1 cellular context compared by ENCODE assay signal in the genomic region with DNA sequence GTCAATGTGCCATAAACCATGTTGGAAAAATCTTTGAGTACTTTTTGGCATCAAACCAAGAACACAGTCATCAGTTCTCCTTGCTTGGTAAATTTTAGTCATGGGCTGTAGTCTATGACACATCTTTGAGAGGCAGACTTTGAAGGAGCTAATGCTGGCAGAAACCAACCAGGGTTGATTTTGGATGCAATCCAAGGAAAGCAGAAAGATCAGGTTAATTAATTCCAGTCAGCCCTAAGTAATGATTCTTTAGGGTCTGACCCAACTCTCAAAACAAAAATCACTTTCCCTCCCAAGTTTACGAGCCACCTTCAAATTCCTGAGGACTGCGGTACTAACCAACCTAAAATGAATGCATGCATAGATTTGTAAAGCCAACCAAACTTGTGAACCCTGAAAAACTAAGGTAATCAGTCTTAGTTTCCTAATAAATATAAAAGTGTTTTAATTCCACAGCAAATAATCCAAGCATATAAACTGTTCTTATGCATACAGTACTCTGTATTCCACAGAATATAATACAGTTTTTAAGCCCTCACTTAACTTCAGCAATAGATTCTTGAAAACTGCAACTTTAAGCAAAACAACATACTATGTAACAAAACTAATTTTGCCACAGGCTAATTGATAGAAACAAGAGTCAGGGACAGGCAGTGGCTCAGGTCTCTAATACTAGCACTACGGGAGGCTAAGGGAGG.
TF ChIP-seq lines count a peak whose summit lies in the region.

No MANE protein-coding gene starts in this region.

TF ChIP-seq in HEK293, 187 proteins besides CTCF, POLR2A, EP300 and RAD21 (continued from another document):
- TF ChIP-seq ZSCAN30 (tag by site-specific recombination; IDR thresholded peaks at IDR 0.05) (peak; percentile 80), PRDM1 (tag by site-specific recombination; IDR thresholded peaks at IDR 0.05) (peak; percentile 68; the same call in 1 of the 2 replicates), ZNF571 (tag by site-specific recombination; IDR thresholded peaks at IDR 0.05) (no peak), KLF10 (tag by site-specific recombination; IDR thresholded peaks at IDR 0.05) (peak; percentile 83), ZNF548 (tag by site-specific recombination; IDR thresholded peaks at IDR 0.05) (no peak), ZNF10 (tag by site-specific recombination; IDR thresholded peaks at IDR 0.05) (peak; percentile 62; the same call in 1 of the 2 replicates), ZNF341 (tag by site-specific recombination; IDR thresholded peaks at IDR 0.05; ENCODE audit: low read depth) (no peak), BCL11B (tag by site-specific recombination; IDR thresholded peaks at IDR 0.05; ENCODE audit: low read depth) (peak; percentile 94), ZNF221 (tag by site-specific recombination; IDR thresholded peaks at IDR 0.05; ENCODE audit: borderline replicate concordance) (no peak), ZNF391 (tag by site-specific recombination; IDR thresholded peaks at IDR 0.05; ENCODE audit: borderline replicate concordance, low read depth) (peak; percentile 87; the same call in 1 of the 2 replicates), ZNF394 (tag by site-specific recombination; IDR thresholded peaks at IDR 0.05; ENCODE audit: borderline replicate concordance) (peak; percentile 56; the same call in 1 of the 2 replicates), SCRT2 (tag by site-specific recombination; IDR thresholded peaks at IDR 0.05) (peak; percentile 33; the same call in 1 of the 2 replicates), ZNF114 (tag by site-specific recombination; IDR thresholded peaks at IDR 0.05) (no peak), ZFP69B (tag by site-specific recombination; IDR thresholded peaks at IDR 0.05) (peak; percentile 56), ZBTB1 (tag by site-specific recombination; IDR thresholded peaks at IDR 0.05) (peak; percentile 66; the same call in 1 of the 2 replicates), REPIN1 (tag by site-specific recombination; IDR thresholded peaks at IDR 0.05; ENCODE audit: low read depth) (no peak), TRIM28 (IDR thresholded peaks at IDR 0.05; ENCODE audit: borderline replicate concordance, low read length) (peak; percentile 91; the same call in 1 of the 2 replicates), ZNF423 (tag by site-specific recombination; IDR thresholded peaks at IDR 0.05) (no peak), KLF7 (tag by site-specific recombination; IDR thresholded peaks at IDR 0.05; ENCODE audit: borderline replicate concordance) (peak; percentile 39; the same call in 1 of the 2 replicates), SP2 (tag by site-specific recombination; IDR thresholded peaks at IDR 0.05) (no peak)
- TF ChIP-seq, protein P1, sequence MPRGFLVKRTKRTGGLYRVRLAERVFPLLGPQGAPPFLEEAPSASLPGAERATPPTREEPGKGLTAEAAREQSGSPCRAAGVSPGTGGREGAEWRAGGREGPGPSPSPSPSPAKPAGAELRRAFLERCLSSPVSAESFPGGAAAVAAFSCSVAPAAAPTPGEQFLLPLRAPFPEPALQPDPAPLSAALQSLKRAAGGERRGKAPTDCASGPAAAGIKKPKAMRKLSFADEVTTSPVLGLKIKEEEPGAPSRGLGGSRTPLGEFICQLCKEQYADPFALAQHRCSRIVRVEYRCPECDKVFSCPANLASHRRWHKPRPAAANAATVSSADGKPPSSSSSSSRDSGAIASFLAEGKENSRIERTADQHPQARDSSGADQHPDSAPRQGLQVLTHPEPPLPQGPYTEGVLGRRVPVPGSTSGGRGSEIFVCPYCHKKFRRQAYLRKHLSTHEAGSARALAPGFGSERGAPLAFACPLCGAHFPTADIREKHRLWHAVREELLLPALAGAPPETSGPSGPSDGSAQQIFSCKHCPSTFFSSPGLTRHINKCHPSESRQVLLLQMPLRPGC (tag by site-specific recombination; IDR thresholded peaks at IDR 0.05): peak; percentile 100
- TF ChIP-seq, protein P2, sequence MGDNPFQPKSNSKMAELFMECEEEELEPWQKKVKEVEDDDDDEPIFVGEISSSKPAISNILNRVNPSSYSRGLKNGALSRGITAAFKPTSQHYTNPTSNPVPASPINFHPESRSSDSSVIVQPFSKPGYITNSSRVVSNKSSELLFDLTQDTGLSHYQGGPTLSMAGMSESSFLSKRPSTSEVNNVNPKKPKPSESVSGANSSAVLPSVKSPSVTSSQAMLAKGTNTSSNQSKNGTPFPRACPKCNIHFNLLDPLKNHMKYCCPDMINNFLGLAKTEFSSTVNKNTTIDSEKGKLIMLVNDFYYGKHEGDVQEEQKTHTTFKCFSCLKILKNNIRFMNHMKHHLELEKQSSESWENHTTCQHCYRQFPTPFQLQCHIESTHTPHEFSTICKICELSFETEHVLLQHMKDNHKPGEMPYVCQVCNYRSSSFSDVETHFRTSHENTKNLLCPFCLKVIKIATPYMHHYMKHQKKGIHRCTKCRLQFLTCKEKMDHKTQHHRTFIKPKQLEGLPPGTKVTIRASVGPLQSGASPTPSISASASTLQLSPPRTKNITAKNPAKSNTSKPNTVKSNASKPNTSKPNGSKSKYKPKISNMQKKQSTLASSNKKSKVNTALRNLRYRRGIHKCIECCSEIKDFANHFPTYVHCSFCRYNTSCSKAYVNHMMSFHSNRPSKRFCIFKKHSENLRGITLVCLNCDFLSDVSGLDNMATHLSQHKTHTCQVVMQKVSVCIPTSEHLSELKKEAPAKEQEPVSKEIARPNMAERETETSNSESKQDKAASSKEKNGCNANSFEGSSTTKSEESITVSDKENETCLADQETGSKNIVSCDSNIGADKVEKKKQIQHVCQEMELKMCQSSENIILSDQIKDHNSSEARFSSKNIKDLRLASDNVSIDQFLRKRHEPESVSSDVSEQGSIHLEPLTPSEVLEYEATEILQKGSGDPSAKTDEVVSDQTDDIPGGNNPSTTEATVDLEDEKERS (tag by site-specific recombination; IDR thresholded peaks at IDR 0.05): no peak
- TF ChIP-seq, protein P3, sequence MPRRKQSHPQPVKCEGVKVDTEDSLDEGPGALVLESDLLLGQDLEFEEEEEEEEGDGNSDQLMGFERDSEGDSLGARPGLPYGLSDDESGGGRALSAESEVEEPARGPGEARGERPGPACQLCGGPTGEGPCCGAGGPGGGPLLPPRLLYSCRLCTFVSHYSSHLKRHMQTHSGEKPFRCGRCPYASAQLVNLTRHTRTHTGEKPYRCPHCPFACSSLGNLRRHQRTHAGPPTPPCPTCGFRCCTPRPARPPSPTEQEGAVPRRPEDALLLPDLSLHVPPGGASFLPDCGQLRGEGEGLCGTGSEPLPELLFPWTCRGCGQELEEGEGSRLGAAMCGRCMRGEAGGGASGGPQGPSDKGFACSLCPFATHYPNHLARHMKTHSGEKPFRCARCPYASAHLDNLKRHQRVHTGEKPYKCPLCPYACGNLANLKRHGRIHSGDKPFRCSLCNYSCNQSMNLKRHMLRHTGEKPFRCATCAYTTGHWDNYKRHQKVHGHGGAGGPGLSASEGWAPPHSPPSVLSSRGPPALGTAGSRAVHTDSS (tag by site-specific recombination; IDR thresholded peaks at IDR 0.05): peak; percentile 20; the same call in 1 of the 2 replicates
- TF ChIP-seq, protein P4, sequence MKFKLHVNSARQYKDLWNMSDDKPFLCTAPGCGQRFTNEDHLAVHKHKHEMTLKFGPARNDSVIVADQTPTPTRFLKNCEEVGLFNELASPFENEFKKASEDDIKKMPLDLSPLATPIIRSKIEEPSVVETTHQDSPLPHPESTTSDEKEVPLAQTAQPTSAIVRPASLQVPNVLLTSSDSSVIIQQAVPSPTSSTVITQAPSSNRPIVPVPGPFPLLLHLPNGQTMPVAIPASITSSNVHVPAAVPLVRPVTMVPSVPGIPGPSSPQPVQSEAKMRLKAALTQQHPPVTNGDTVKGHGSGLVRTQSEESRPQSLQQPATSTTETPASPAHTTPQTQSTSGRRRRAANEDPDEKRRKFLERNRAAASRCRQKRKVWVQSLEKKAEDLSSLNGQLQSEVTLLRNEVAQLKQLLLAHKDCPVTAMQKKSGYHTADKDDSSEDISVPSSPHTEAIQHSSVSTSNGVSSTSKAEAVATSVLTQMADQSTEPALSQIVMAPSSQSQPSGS (tag by site-specific recombination; IDR thresholded peaks at IDR 0.05; ENCODE audit: low read depth): peak; percentile 79
- TF ChIP-seq, protein P5, sequence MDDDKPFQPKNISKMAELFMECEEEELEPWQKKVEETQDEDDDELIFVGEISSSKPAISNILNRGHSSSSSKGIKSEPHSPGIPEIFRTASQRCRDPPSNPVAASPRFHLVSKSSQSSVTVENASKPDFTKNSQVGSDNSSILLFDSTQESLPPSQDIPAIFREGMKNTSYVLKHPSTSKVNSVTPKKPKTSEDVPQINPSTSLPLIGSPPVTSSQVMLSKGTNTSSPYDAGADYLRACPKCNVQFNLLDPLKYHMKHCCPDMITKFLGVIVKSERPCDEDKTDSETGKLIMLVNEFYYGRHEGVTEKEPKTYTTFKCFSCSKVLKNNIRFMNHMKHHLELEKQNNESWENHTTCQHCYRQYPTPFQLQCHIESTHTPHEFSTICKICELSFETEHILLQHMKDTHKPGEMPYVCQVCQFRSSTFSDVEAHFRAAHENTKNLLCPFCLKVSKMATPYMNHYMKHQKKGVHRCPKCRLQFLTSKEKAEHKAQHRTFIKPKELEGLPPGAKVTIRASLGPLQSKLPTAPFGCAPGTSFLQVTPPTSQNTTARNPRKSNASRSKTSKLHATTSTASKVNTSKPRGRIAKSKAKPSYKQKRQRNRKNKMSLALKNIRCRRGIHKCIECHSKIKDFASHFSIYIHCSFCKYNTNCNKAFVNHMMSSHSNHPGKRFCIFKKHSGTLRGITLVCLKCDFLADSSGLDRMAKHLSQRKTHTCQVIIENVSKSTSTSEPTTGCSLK (tag by site-specific recombination; IDR thresholded peaks at IDR 0.05): no peak
- TF ChIP-seq, protein P6, sequence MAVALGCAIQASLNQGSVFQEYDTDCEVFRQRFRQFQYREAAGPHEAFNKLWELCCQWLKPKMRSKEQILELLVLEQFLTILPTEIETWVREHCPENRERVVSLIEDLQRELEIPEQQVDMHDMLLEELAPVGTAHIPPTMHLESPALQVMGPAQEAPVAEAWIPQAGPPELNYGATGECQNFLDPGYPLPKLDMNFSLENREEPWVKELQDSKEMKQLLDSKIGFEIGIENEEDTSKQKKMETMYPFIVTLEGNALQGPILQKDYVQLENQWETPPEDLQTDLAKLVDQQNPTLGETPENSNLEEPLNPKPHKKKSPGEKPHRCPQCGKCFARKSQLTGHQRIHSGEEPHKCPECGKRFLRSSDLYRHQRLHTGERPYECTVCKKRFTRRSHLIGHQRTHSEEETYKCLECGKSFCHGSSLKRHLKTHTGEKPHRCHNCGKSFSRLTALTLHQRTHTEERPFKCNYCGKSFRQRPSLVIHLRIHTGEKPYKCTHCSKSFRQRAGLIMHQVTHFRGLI (tag by site-specific recombination; IDR thresholded peaks at IDR 0.05): no peak; the same call in 1 of the 2 replicates
- TF ChIP-seq, protein P7, sequence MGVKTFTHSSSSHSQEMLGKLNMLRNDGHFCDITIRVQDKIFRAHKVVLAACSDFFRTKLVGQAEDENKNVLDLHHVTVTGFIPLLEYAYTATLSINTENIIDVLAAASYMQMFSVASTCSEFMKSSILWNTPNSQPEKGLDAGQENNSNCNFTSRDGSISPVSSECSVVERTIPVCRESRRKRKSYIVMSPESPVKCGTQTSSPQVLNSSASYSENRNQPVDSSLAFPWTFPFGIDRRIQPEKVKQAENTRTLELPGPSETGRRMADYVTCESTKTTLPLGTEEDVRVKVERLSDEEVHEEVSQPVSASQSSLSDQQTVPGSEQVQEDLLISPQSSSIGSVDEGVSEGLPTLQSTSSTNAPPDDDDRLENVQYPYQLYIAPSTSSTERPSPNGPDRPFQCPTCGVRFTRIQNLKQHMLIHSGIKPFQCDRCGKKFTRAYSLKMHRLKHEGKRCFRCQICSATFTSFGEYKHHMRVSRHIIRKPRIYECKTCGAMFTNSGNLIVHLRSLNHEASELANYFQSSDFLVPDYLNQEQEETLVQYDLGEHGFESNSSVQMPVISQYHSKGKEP (tag by site-specific recombination; IDR thresholded peaks at IDR 0.05): peak; percentile 91
